Comparison of ENCODE assay signal across 8 cellular contexts in the genomic region with DNA sequence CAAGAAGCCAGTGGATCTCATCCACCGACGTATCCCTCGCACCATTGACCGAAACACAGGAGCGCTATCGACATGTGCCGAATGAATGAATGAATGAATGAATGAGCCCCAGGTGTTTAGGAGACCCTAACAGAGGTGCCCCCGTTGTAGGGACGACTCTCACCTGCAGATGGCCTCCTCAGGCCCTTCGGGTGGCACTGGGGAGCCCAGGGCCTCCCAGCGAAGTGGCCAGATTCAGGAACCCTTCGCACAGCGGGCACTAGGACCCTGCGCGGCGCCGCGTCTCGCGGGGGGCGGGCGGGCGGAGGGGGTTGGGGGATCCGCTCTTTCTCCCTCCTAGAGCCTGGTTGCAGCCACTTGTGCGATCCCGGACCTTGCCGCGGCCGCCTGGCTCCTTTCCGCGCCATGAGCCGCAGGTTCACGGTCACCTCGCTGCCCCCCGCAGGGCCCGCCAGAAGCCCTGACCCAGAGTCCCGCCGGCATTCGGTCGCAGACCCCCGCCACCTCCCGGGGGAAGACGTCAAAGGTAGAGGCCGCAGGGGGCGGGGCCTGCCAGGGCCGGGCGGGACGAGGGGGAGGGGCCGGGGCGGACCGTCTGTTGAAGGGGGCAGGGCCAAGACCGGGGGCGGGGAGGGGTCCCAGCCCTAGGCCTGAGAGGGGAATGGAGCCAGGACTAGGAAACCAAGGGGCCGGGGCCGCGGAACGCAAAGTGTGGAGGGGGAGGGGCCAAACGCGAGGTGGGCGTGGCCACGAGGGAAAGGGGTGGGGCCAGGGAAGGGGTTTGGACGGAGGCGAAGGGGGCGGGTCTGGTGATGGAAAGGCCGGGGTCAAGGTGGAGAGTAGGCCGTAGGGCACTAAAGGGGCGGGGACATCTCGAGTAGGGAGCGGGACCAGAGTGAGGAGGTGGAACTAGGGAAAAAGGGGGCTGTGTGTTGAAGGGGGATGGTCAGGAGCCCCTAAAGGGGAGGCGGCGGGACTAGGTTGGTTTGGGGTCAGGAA.
DNase-seq lines count a peak whose midpoint lies in the region; ATAC-seq and FAIRE-seq lines count a peak whose summit lies in the region.

No MANE protein-coding gene starts in this region.

- peaks cover 28% of the 10 kb centered on the region for H3K27me3 Mint-ChIP-seq in stimulated activated naive CD8-positive, alpha-beta T cell treated with anti-CD3 and anti-CD28 coated beads, Interleukin-15, Interleukin-2, amounts not matched to agents 100 ng/mL and 50 ng/mL, for 24 hours

- H3K36me3 Mint-ChIP-seq in stimulated activated naive CD8-positive, alpha-beta T cell treated with anti-CD3 and anti-CD28 coated beads, Interleukin-15, Interleukin-2, amounts not matched to agents 100 ng/mL and 50 ng/mL, for 24 hours (ENCODE audit: low read depth) = no peaks in the 10 kb centered on the region

- peak overlapping the region; percentile 69 for H3K4me3 Mint-ChIP-seq in stimulated activated naive CD8-positive, alpha-beta T cell treated with anti-CD3 and anti-CD28 coated beads, Interleukin-15, Interleukin-2, amounts not matched to agents 100 ng/mL and 50 ng/mL, for 24 hours

- ATAC-seq in HG02759 (IDR thresholded peaks at IDR 0.05; ENCODE audit: unreplicated experiment) (no peak), HG02642 (IDR thresholded peaks at IDR 0.05; ENCODE audit: poor library complexity, unreplicated experiment) (no peak)

- DNase-seq in NCI-H1092 (lab: John Stamatoyannopoulos, UW) = peak; percentile 55
- peak; percentile 74 for DNase-seq in SKM-1 treated with dmso at 0.1 percent for 144 hours (lab: John Stamatoyannopoulos, UW; ENCODE audit: unreplicated experiment)
- peak; percentile 52 to 85 for DNase-seq in T47D (ENCODE audit: low read depth in 1 of 2, low spot score in 1 of 2)
- DNase-seq in left kidney (ENCODE audit: low read depth, low spot score) = peak; percentile 77

- peak; percentile 49 for FAIRE-seq in G401.6 (lab: Jason Lieb, UNC)

- H3K27ac Mint-ChIP-seq in stimulated activated naive CD8-positive, alpha-beta T cell treated with anti-CD3 and anti-CD28 coated beads, Interleukin-15, Interleukin-2, amounts not matched to agents 100 ng/mL and 50 ng/mL, for 24 hours = no peak overlapping the region

- H3K9me3 Mint-ChIP-seq in stimulated activated naive CD8-positive, alpha-beta T cell treated with anti-CD3 and anti-CD28 coated beads, Interleukin-15, Interleukin-2, amounts not matched to agents 100 ng/mL and 50 ng/mL, for 24 hours = no peaks in the 10 kb centered on the region

- in situ Hi-C loops in T47D (cut with HindIII; ENCODE audit: low pct_unique_long_range_greater_than_20kb, low sequenced_read_pairs) = no loop called here

- H3K4me1 Mint-ChIP-seq in stimulated activated naive CD8-positive, alpha-beta T cell treated with anti-CD3 and anti-CD28 coated beads, Interleukin-15, Interleukin-2, amounts not matched to agents 100 ng/mL and 50 ng/mL, for 24 hours (ENCODE audit: low read depth) = peaks cover 11% of the 10 kb centered on the region
